In genomic region chr5:37767961-37768360, GRCh38 we compare ENCODE assay signal across 24 cellular contexts.
"Had no signal": no experiment of that assay in that cellular context is flagged by ENCODE, and none has a peak within 500 bp of the region (broad histone marks: within the 10 kb centered on the region; RNA-seq: fewer than 3 reads in every experiment).

No MANE protein-coding gene starts in this region.

- H3K27me3 ChIP-seq: body of pancreas, cardiac muscle cell, gastrocnemius medialis, heart left ventricle, neutrophil, right lobe of liver, upper lobe of left lung had no signal

- H3K27ac ChIP-seq: body of pancreas, cardiac muscle cell, gastrocnemius medialis, heart left ventricle, parathyroid adenoma, skin epidermis, thoracic aorta, upper lobe of left lung had no signal

- H3K4me3 ChIP-seq: body of pancreas, cardiac muscle cell, gastrocnemius medialis, heart left ventricle, lung, right lobe of liver, skin epidermis, thoracic aorta, upper lobe of left lung had no signal

- DNase-seq: activated CD4-positive, alpha-beta T cell treated with anti-CD3 and anti-CD28 coated beads, Interleukin-2, amount 10 ng/mL, durations not matched to agents 7 days and 5 days; activated CD8-positive, alpha-beta memory T cell treated with anti-CD3 and anti-CD28 coated beads, Interleukin-2, amount 10 ng/mL, durations not matched to agents 7 days and 5 days; activated CD8-positive, alpha-beta T cell treated with anti-CD3 and anti-CD28 coated beads for 36 hours; activated effector memory CD4-positive, alpha-beta T cell treated with anti-CD3 and anti-CD28 coated beads, Interleukin-2, amount 50 U/mL, for 16 hours; activated naive CD4-positive, alpha-beta T cell treated with anti-CD3 and anti-CD28 coated beads, Interleukin-2, amount 50 U/mL, for 16 hours; activated naive CD8-positive, alpha-beta T cell treated with anti-CD3 and anti-CD28 coated beads, Interleukin-2, amount 50 U/mL, for 24 hours; activated T-cell treated with anti-CD3 and anti-CD28 coated beads for 4 hours; body of pancreas; effector CD8-positive, alpha-beta T cell; gastrocnemius medialis; heart left ventricle; kidney; right lobe of liver; stimulated activated CD4-positive, alpha-beta T cell treated with anti-CD3 and anti-CD28 coated beads, Interleukin-1b, Interleukin-23, amount 100 ng/mL, for 48 hours; stimulated activated naive CD8-positive, alpha-beta T cell treated with anti-CD3 and anti-CD28 coated beads, Interleukin-15, amount 100 ng/mL, for 72 hours; upper lobe of left lung had no signal

- ATAC-seq: activated CD8-positive, alpha-beta memory T cell treated with anti-CD3 and anti-CD28 coated beads, Interleukin-2, amount 10 ng/mL, durations not matched to agents 7 days and 5 days; activated CD8-positive, alpha-beta T cell treated with anti-CD3 and anti-CD28 coated beads for 36 hours; activated naive CD8-positive, alpha-beta T cell treated with anti-CD3 and anti-CD28 coated beads, Interleukin-2, amount 50 U/mL, for 24 hours; body of pancreas; gastrocnemius medialis; heart left ventricle; left lobe of liver; right lobe of liver; SK-N-SH treated with all-trans-retinoic acid at 6 μM for 48 hours; stimulated activated naive CD8-positive, alpha-beta T cell treated with anti-CD3 and anti-CD28 coated beads, Interleukin-15, amount 100 ng/mL, for 72 hours had no signal
